9 cellular contexts compared by ENCODE assay signal in the genomic region with DNA sequence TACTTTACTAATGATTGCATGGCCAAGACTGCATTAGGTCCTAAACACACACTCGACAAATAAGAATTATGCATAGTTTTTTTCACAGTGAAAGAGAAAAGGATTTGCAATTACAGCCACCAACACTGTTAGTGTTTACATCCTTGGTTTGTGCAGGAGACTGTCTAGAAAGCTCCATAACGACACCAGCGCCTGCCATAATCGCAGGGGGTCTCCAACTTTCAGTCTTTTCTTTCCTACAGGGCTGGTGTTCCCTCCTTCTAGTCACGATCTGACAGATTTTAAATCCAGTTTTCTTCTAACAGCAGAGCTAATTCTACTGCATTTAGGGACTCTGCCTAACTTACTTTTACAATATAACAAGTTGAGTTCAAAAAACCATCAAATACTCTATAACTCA. TPM values are rescaled to one million over a fixed set of nuclear protein-coding genes. Genes with fewer than 3 reads are reported as not detected.
A peak's percentile ranks its signal among the peaks of the same experiment; 100 is the strongest.
DNase-seq lines count a peak whose midpoint lies in the region; ATAC-seq, FAIRE-seq and TF ChIP-seq lines count a peak whose summit lies in the region.
"Had no signal": no experiment of that assay in that cellular context is flagged by ENCODE, and none has a peak within 500 bp of the region (broad histone marks: within the 10 kb centered on the region; RNA-seq: fewer than 3 reads in every experiment).

No MANE protein-coding gene starts in this region.

- no peak for TF ChIP-seq EP300 in H1 (IDR thresholded peaks at IDR 0.05; ENCODE audit: borderline replicate concordance in 1 of 2, low read depth in 2 of 2, low read length in 2 of 2)

- no peak overlapping the region for H2BK12ac ChIP-seq in H1 (ENCODE audit: low read depth, low read length)

- no peak overlapping the region for H2AK5ac ChIP-seq in H1 (ENCODE audit: low read depth, low read length)

- H2BK5ac ChIP-seq in H1 (ENCODE audit: low read depth, low read length): no peak overlapping the region

- H4K91ac ChIP-seq in H1 (replicated peaks; ENCODE audit: insufficient read length, low read length): no peak overlapping the region

- peaks cover 0 to 38% of the 10 kb centered on the region in 2 experiments; a peak in 2 of 4 replicates for H3K79me2 ChIP-seq in H1 (ENCODE audit: control insufficient read depth in 1 of 2, insufficient read depth in 2 of 2, low read length in 2 of 2)

- CTCF ChIA-PET in H1 (lab: Charles Lee; ENCODE audit: partially characterized antibody): interaction anchor here (1.2 to 3.1 kb wide), 5 partner anchors 11 to 127 kb away, joined by 3 to 12 read pairs (median 3); no protein-coding TSS in a partner anchor

- H3K4me1 ChIP-seq in left ventricle myocardium inferior (peaks cover 54% of the 10 kb centered on the region), H1 (replicated peaks in 1 of 4; ENCODE audit: control insufficient read depth in 3 of 4, insufficient read depth in 4 of 4, low read length in 3 of 4) (peaks cover 0 to 8% (median 2%) of the 10 kb centered on the region in 4 experiments; a peak in 4 of 7 replicates), uterus (no peaks in the 10 kb centered on the region)

- H3K27me3 ChIP-seq in left ventricle myocardium inferior (ENCODE audit: low read depth): no peaks in the 10 kb centered on the region
- no peaks in the 10 kb centered on the region for H3K27me3 ChIP-seq in H1 (replicated peaks in 1 of 4; ENCODE audit: control insufficient read depth in 3 of 4, extremely low read depth in 1 of 4, insufficient read depth in 3 of 4, low read length in 3 of 4)
- no peaks in the 10 kb centered on the region for H3K27me3 ChIP-seq in uterus

- peak overlapping the region in 1 of 2 donors; percentile 41 for H3K27ac Mint-ChIP-seq in natural killer cell treated with Interleukin-12 subunit alpha and Interleukin-12 subunit beta and Interleukin-15 and Interleukin-18, amount 100 ng/mL, for 72 hours

- TF ChIP-seq RAD21 in H1 (IDR thresholded peaks at IDR 0.05 in 1 of 2, conservative IDR thresholded peaks at IDR 0.05 in 1 of 2; ENCODE audit: low read depth in 2 of 2, low read length in 2 of 2): no peak

- no peak for ATAC-seq in left ventricle myocardium superior
- no peak for ATAC-seq in natural killer cell treated with Interleukin-12 subunit alpha and Interleukin-12 subunit beta and Interleukin-15 and Interleukin-18, amount 100 ng/mL, for 72 hours
- no peak for ATAC-seq in GM19397 (IDR thresholded peaks at IDR 0.05; ENCODE audit: unreplicated experiment)

- H3K23me2 ChIP-seq in H1 (ENCODE audit: low read depth, low read length): no peaks in the 10 kb centered on the region

- peak overlapping the region; percentile 87 for H3K27ac ChIP-seq in left ventricle myocardium inferior (replicated peaks)
- H3K27ac ChIP-seq in H1 (ENCODE audit: low read depth, low read length): no peak overlapping the region
- H3K27ac ChIP-seq in uterus: peak overlapping the region; percentile 63 to 87

- H3K14ac ChIP-seq in H1 (ENCODE audit: insufficient read length): no peak overlapping the region

- H3K4me3 ChIP-seq in left ventricle myocardium inferior (peak overlapping the region; percentile 68), H1 (ENCODE audit: extremely low read depth in 1 of 4, insufficient read depth in 2 of 4, low read depth in 3 of 4, low read length in 4 of 4) (peak overlapping the region in 1 of 4 experiments; percentile 51; a peak in 1 of 8 replicates), uterus (peak overlapping the region in 1 of 2 donors; percentile 44)

- H2BK20ac ChIP-seq in H1 (ENCODE audit: low read length): no peak overlapping the region

- no peaks in the 10 kb centered on the region; the same call in 1 of the 2 replicates for H3K79me1 ChIP-seq in H1 (ENCODE audit: low read depth, low read length)

- no peak overlapping the region for H3K4ac ChIP-seq in H1 (replicated peaks; ENCODE audit: insufficient read length, low read depth, low read length)

- H3K4me3 Mint-ChIP-seq in natural killer cell treated with Interleukin-12 subunit alpha and Interleukin-12 subunit beta and Interleukin-15 and Interleukin-18, amount 100 ng/mL, for 72 hours: peak overlapping the region; percentile 24

- intact Hi-C loops in left ventricle myocardium inferior (cut with micrococcal nuclease) (no loop called here), left ventricle myocardium superior (cut with micrococcal nuclease) (no loop called here), uterus (cut with DNase I; ENCODE audit: low total_unique reads) (no loop called here)

- no peaks in the 10 kb centered on the region for H3K9me3 Mint-ChIP-seq in natural killer cell treated with Interleukin-12 subunit alpha and Interleukin-12 subunit beta and Interleukin-15 and Interleukin-18, amount 100 ng/mL, for 72 hours

- H3K18ac ChIP-seq in H1 (ENCODE audit: extremely low read depth, low read length): no peak overlapping the region

- H3K36me3 ChIP-seq in left ventricle myocardium inferior (no peaks in the 10 kb centered on the region), H1 (ENCODE audit: control insufficient read depth in 2 of 4, insufficient read depth in 4 of 4, low read length in 3 of 4) (no peaks in the 10 kb centered on the region; a peak in 1 of 8 replicates), uterus (no peaks in the 10 kb centered on the region)

- H2AFZ ChIP-seq in H1 (ENCODE audit: low read length): no peak overlapping the region

- WGBS in H1 (ENCODE audit: extremely low coverage in 1 of 2, insufficient coverage in 1 of 2, insufficient read length in 1 of 2, insufficient replicate concordance in 2 of 2, low coverage in 1 of 2, low lambda C conversion rate in 2 of 2, missing lambda C conversion rate in 1 of 2), 2 experiments: 68% methylated on average over 5 of the region's 5 CpGs; no CpG with 5 or more reads in 1 of the 2 experiments

- no peaks in the 10 kb centered on the region for H3K27me3 Mint-ChIP-seq in natural killer cell treated with Interleukin-12 subunit alpha and Interleukin-12 subunit beta and Interleukin-15 and Interleukin-18, amount 100 ng/mL, for 72 hours

- peak overlapping the region; percentile 57 to 60; a peak in 3 of 4 replicates for H3K4me2 ChIP-seq in H1 (ENCODE audit: insufficient read depth in 1 of 2, low read depth in 2 of 2, low read length in 2 of 2)

- H3K23ac ChIP-seq in H1 (ENCODE audit: insufficient read length): no peak overlapping the region

- H4K5ac ChIP-seq in H1 (ENCODE audit: insufficient read length, low read depth, low read length): no peak overlapping the region

- H3K9ac ChIP-seq in H1 (replicated peaks in 1 of 4; ENCODE audit: extremely low read depth in 1 of 4, low read depth in 3 of 4, low read length in 3 of 4): no peak overlapping the region

- no peaks in the 10 kb centered on the region for H3K9me3 ChIP-seq in left ventricle myocardium inferior (replicated peaks)
- H3K9me3 ChIP-seq in H1 (ENCODE audit: insufficient read depth in 2 of 2, low read depth in 1 of 2, low read length in 1 of 2): no peaks in the 10 kb centered on the region
- no peaks in the 10 kb centered on the region for H3K9me3 ChIP-seq in uterus

- H3K56ac ChIP-seq in H1 (replicated peaks; ENCODE audit: insufficient read length, low read depth, low read length): no peak overlapping the region

- no peaks in the 10 kb centered on the region for H3K36me3 Mint-ChIP-seq in natural killer cell treated with Interleukin-12 subunit alpha and Interleukin-12 subunit beta and Interleukin-15 and Interleukin-18, amount 100 ng/mL, for 72 hours

- TF ChIP-seq CTCF in left ventricle myocardium inferior (IDR thresholded peaks at IDR 0.05; ENCODE audit: borderline replicate concordance) (no peak), H1 (IDR thresholded peaks at IDR 0.05; ENCODE audit: control extremely low read depth in 1 of 3, insufficient read depth in 1 of 3, low read depth in 1 of 3, low read length in 3 of 3) (no peak), uterus (IDR thresholded peaks at IDR 0.05) (no peak)

- FAIRE-seq in H1 (lab: Jason Lieb, UNC): no peak

- TF ChIP-seq POLR2A in H1 (IDR thresholded peaks at IDR 0.05; ENCODE audit: control extremely low read depth in 1 of 2, low read depth in 2 of 2, low read length in 2 of 2): no peak
- TF ChIP-seq POLR2A in uterus (IDR thresholded peaks at IDR 0.05): no peak

- H4K8ac ChIP-seq in H1 (ENCODE audit: extremely low read depth, insufficient read depth, low read length): no peak overlapping the region

- H2BK15ac ChIP-seq in H1 (ENCODE audit: low read length): no peak overlapping the region

- peaks cover 0 to 2% of the 10 kb centered on the region in 2 experiments for H4K20me1 ChIP-seq in H1 (replicated peaks in 1 of 2; ENCODE audit: control insufficient read depth in 1 of 2, insufficient read depth in 2 of 2, low read length in 2 of 2)

- POLR2A ChIA-PET in H1 (lab: Charles Lee; ENCODE audit: partially characterized antibody): interaction anchor here (1.5 to 2.0 kb wide), 3 partner anchors 13 to 58 kb away, joined by 4 to 6 read pairs (median 6); partner anchors contain the start of gene CLASP2

- no peak overlapping the region for H2BK120ac ChIP-seq in H1 (replicated peaks; ENCODE audit: low read depth, low read length)

- peaks cover 23 to 29% of the 10 kb centered on the region in 2 donors for H3K4me1 Mint-ChIP-seq in natural killer cell treated with Interleukin-12 subunit alpha and Interleukin-12 subunit beta and Interleukin-15 and Interleukin-18, amount 100 ng/mL, for 72 hours (ENCODE audit: low read depth in 2 of 2)

- DNase-seq in left ventricle myocardium inferior: no peak
- no peak for DNase-seq in left ventricle myocardium superior
- DNase-seq in H1 (ENCODE audit: low read depth in 1 of 2, low spot score in 2 of 2): no peak
- DNase-seq in natural killer cell treated with Interleukin-12 subunit alpha and Interleukin-12 subunit beta and Interleukin-15 and Interleukin-18, amount 100 ng/mL, for 72 hours (ENCODE audit: low spot score): no peak
- DNase-seq in uterus: no peak
- DNase-seq in NCI-H2107 (lab: John Stamatoyannopoulos, UW): no peak
- no peak for DNase-seq in DMS153 treated with DMSO at 0.1 percent for 48 hours (lab: John Stamatoyannopoulos, UW; ENCODE audit: unreplicated experiment)
- DNase-seq: activated T-cell treated with anti-CD3 and anti-CD28 coated beads, Interleukin-2, amount 50 U/mL, for 48 hours had no signal

TF ChIP-seq in H1, 55 proteins besides CTCF, POLR2A, EP300 and RAD21 (continues in another document):
- TF ChIP-seq MAFK (IDR thresholded peaks at IDR 0.05; ENCODE audit: low read depth, low read length): no peak

RNA-seq across cellular contexts. Expression of gene CLASP2, which starts 58.0 kb away (rescaled TPM):
- total RNA-seq in left ventricle myocardium inferior: 75.0 TPM
- total RNA-seq in left ventricle myocardium superior: 88.1 TPM
- total RNA-seq in H1 (2021; fragmentation: NEBNext Ultra II Directional; extraction: Animal tissue kit (Norgen Biotek cat#: 25700)): 51.6 and 58.0 TPM in 2 replicates
- polyA plus RNA-seq in H1 (2011; rRNA removed): 16.3 and 21.7 TPM in 2 replicates
- 17.6 TPM for polyA plus RNA-seq in H1 (2011; cell fraction: cytosol; rRNA removed)
- polyA plus RNA-seq in H1 (2011; cell fraction: nucleus; rRNA removed): 52.4 TPM
- polyA plus RNA-seq in H1 (2012, experiment 1 of 2): 16.6 to 29.0 TPM (median 20.5 TPM) in 4 replicates
- polyA plus RNA-seq in H1 (2012, experiment 2 of 2): 1.2 TPM
- 17.9 TPM for polyA plus RNA-seq in H1 (2013, experiment 1 of 2)
- polyA plus RNA-seq in H1 (2013, experiment 2 of 2): 18.1 TPM
- 82.8 and 104 TPM in 2 replicates for polyA minus RNA-seq in H1 (2011; rRNA and poly(A)+ RNA removed)
- 44.9 TPM for polyA minus RNA-seq in H1 (2011; cell fraction: cytosol; rRNA and poly(A)+ RNA removed)
- polyA minus RNA-seq in H1 (2011; cell fraction: nucleus; rRNA and poly(A)+ RNA removed): 185 TPM
- 10 to 100 TPM; 73.8 to 82.3 TPM for total RNA-seq in natural killer cell treated with Interleukin-12 subunit alpha and Interleukin-12 subunit beta and Interleukin-15 and Interleukin-18, amount 100 ng/mL, for 72 hours
- 100 to 1,000 TPM in 2 of 4 donors, 10 to 100 TPM in 2; 34.1 to 159 (median 76.2) TPM for total RNA-seq in uterus
